Comparison of ENCODE assay signal across 2 cellular contexts in the genomic region with DNA sequence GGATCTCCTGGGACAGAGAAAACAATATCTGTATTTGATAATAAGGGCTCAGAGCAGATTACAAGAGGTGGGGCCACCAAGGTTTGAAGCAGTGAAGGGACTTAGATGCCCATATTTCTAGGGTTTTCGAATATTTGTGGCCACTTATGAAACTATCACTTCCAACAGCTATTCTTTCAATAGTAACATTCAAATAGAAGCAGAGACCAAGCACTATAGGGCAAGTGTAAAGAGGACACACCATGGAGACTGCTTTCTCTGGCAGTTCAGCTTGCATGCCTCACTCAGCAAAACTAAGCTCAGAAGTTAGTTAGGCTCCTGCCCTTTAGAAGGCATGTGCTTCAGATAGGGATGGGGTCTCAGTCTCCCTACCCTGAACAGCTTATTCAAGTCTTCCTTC.
TF ChIP-seq lines count a peak whose summit lies in the region.

No MANE protein-coding gene starts in this region.

TF ChIP-seq in GM12891, 5 proteins besides CTCF, POLR2A, EP300 and RAD21 (continued from another document):
- TF ChIP-seq TAF1 (IDR thresholded peaks at IDR 0.05; ENCODE audit: low read depth, low read length) (no peak), SPI1 (IDR thresholded peaks at IDR 0.05; ENCODE audit: low read depth, low read length) (no peak), POLR2AphosphoS5 (IDR thresholded peaks at IDR 0.05; ENCODE audit: low read depth, low read length) (no peak)

TF ChIP-seq in IMR-90, 13 proteins besides CTCF, POLR2A, EP300 and RAD21 (continued from another document):
- TF ChIP-seq FOS (IDR thresholded peaks at IDR 0.05; ENCODE audit: low read depth, low read length), result no peak
- TF ChIP-seq CEBPB (IDR thresholded peaks at IDR 0.05; ENCODE audit: low read depth, low read length), result no peak
- no peak for TF ChIP-seq SMC3 (IDR thresholded peaks at IDR 0.05; ENCODE audit: low read depth, low read length)
- TF ChIP-seq CHD1 (IDR thresholded peaks at IDR 0.05; ENCODE audit: low read depth, low read length), result no peak
- TF ChIP-seq MAFK (IDR thresholded peaks at IDR 0.05; ENCODE audit: low read depth, low read length), result no peak
- TF ChIP-seq RCOR1 (IDR thresholded peaks at IDR 0.05; ENCODE audit: insufficient replicate concordance, low read length), result no peak
- no peak for TF ChIP-seq NFE2L2 (IDR thresholded peaks at IDR 0.05; ENCODE audit: low read depth, low read length)
- TF ChIP-seq MAZ (IDR thresholded peaks at IDR 0.05; ENCODE audit: borderline replicate concordance, low read depth, low read length), result no peak
- no peak for TF ChIP-seq BHLHE40 (IDR thresholded peaks at IDR 0.05; ENCODE audit: low read depth, low read length)
- TF ChIP-seq, protein P1, sequence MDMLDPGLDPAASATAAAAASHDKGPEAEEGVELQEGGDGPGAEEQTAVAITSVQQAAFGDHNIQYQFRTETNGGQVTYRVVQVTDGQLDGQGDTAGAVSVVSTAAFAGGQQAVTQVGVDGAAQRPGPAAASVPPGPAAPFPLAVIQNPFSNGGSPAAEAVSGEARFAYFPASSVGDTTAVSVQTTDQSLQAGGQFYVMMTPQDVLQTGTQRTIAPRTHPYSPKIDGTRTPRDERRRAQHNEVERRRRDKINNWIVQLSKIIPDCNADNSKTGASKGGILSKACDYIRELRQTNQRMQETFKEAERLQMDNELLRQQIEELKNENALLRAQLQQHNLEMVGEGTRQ (IDR thresholded peaks at IDR 0.05; ENCODE audit: low read depth, low read length), result no peak
- TF ChIP-seq, protein P2, sequence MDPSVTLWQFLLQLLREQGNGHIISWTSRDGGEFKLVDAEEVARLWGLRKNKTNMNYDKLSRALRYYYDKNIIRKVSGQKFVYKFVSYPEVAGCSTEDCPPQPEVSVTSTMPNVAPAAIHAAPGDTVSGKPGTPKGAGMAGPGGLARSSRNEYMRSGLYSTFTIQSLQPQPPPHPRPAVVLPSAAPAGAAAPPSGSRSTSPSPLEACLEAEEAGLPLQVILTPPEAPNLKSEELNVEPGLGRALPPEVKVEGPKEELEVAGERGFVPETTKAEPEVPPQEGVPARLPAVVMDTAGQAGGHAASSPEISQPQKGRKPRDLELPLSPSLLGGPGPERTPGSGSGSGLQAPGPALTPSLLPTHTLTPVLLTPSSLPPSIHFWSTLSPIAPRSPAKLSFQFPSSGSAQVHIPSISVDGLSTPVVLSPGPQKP (IDR thresholded peaks at IDR 0.05; ENCODE audit: borderline replicate concordance, low read depth, low read length), result no peak
TF ChIP-seq in IMR-90: peak in this region for 0.
